ENCODE assay signal across 2 cellular contexts in the genomic region with DNA sequence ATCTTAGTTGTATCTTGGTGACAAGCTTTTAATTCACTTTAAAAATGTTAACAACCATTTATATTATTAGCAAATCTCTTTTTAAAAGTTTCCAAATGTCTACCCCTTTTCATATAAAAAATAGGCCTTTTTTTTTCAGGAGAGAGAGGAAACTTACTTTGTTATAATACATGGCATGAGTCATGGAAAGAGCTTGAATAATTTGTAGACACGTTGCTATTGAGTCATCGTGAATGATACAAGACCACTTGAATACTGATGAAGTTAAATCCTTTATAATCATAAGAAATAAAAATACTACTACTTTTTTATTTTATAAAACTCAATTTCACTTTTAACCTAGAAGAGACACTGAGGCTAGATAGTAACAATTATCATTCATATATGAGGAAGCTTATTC.
TF ChIP-seq lines count a peak whose summit lies in the region.

No MANE protein-coding gene starts in this region.

TF ChIP-seq in SK-N-SH, 30 proteins besides CTCF, POLR2A, EP300 and RAD21 (continued from another document):
- TF ChIP-seq JUND (IDR thresholded peaks at IDR 0.05) (peak; percentile 40; the same call in 1 of the 2 replicates), RXRA (IDR thresholded peaks at IDR 0.05; ENCODE audit: borderline replicate concordance, low read depth) (no peak), MXI1 (IDR thresholded peaks at IDR 0.05; ENCODE audit: low read depth, low read length) (no peak), TCF12 (IDR thresholded peaks at IDR 0.05) (no peak)
- TF ChIP-seq, protein P1, sequence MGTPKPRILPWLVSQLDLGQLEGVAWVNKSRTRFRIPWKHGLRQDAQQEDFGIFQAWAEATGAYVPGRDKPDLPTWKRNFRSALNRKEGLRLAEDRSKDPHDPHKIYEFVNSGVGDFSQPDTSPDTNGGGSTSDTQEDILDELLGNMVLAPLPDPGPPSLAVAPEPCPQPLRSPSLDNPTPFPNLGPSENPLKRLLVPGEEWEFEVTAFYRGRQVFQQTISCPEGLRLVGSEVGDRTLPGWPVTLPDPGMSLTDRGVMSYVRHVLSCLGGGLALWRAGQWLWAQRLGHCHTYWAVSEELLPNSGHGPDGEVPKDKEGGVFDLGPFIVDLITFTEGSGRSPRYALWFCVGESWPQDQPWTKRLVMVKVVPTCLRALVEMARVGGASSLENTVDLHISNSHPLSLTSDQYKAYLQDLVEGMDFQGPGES (IDR thresholded peaks at IDR 0.05; ENCODE audit: low read depth, low read length) = no peak

TF ChIP-seq in SK-N-SH treated with all-trans-retinoic acid at 6 μM for 48 hours, 23 proteins besides CTCF, POLR2A, EP300 and RAD21 (continued from another document):
- TF ChIP-seq ZNF70 (CRISPR knock-in tag; IDR thresholded peaks at IDR 0.05) = no peak
- TF ChIP-seq, protein P2, sequence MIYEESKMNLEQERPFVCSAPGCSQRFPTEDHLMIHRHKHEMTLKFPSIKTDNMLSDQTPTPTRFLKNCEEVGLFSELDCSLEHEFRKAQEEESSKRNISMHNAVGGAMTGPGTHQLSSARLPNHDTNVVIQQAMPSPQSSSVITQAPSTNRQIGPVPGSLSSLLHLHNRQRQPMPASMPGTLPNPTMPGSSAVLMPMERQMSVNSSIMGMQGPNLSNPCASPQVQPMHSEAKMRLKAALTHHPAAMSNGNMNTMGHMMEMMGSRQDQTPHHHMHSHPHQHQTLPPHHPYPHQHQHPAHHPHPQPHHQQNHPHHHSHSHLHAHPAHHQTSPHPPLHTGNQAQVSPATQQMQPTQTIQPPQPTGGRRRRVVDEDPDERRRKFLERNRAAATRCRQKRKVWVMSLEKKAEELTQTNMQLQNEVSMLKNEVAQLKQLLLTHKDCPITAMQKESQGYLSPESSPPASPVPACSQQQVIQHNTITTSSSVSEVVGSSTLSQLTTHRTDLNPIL (CRISPR knock-in tag; IDR thresholded peaks at IDR 0.05; ENCODE audit: low read depth) = no peak
- no peak for TF ChIP-seq TCF4 (CRISPR knock-in tag; IDR thresholded peaks at IDR 0.05; ENCODE audit: borderline replicate concordance)
- no peak for TF ChIP-seq RARB (CRISPR knock-in tag; IDR thresholded peaks at IDR 0.05)
